In genomic region chr2:15893689-15894325, GRCh38 we compare ENCODE assay signal across 15 cellular contexts. TPM values are rescaled to one million over a fixed set of nuclear protein-coding genes. Genes with fewer than 3 reads are reported as not detected.
"Had no signal": no experiment of that assay in that cellular context is flagged by ENCODE, and none has a peak within 500 bp of the region (broad histone marks: within the 10 kb centered on the region; RNA-seq: fewer than 3 reads in every experiment).

No MANE protein-coding gene starts in this region.

- H3K4me1 ChIP-seq: adrenal gland had no signal

- ATAC-seq: left ventricle myocardium superior; natural killer cell treated with Interleukin-12 subunit alpha and Interleukin-12 subunit beta and Interleukin-15 and Interleukin-18, amount 100 ng/mL, for 72 hours; stimulated activated effector memory CD8-positive, alpha-beta T cell treated with anti-CD3 and anti-CD28 coated beads, Interleukin-12 subunit alpha, Interleukin-12 subunit beta, amount 100 ng/mL, for 72 hours had no signal

- H3K4me3 ChIP-seq: adrenal gland, dorsolateral prefrontal cortex, esophagus muscularis mucosa, thoracic aorta had no signal

- H3K36me3 ChIP-seq: adrenal gland, esophagus muscularis mucosa, thoracic aorta had no signal

- H3K27ac ChIP-seq: adrenal gland, dorsolateral prefrontal cortex, esophagus muscularis mucosa, thoracic aorta had no signal

- H3K27me3 ChIP-seq: adrenal gland, dorsolateral prefrontal cortex, esophagus muscularis mucosa had no signal

- DNase-seq: activated CD4-positive, alpha-beta T cell treated with anti-CD3 and anti-CD28 coated beads for 1 hour; activated CD4-positive, alpha-beta T cell treated with anti-CD3 and anti-CD28 coated beads, Interleukin-2, amount 50 U/mL, for 4 hours; activated T-cell treated with anti-CD3 and anti-CD28 coated beads, Interleukin-2, amount 50 U/mL, for 1 hour; dorsolateral prefrontal cortex; hippocampal formation; kidney; left ventricle myocardium superior; mesenchymal stem cell; stimulated activated CD4-positive, alpha-beta T cell treated with anti-CD3 and anti-CD28 coated beads, Interleukin-2, amount 100 ng/mL, for 24 hours; T-helper 1 cell had no signal

RNA-seq across cellular contexts. Expression of gene MYCN, which starts 46.5 kb away (rescaled TPM):
- total RNA-seq: natural killer cell treated with Interleukin-12 subunit alpha and Interleukin-12 subunit beta and Interleukin-15 and Interleukin-18, amount 100 ng/mL, for 72 hours had no signal
